ENCODE assay signal across 8 cellular contexts in genomic region chr18:22032392-22032961, GRCh38.
DNase-seq lines count a peak whose midpoint lies in the region; ATAC-seq, FAIRE-seq and TF ChIP-seq lines count a peak whose summit lies in the region.

No MANE protein-coding gene starts in this region.

- no peaks in the 10 kb centered on the region for H3K9me1 ChIP-seq in K562 (ENCODE audit: control insufficient read depth, insufficient read depth, low read length)

- peak; percentile 80 for ATAC-seq in HG03469 (IDR thresholded peaks at IDR 0.05; ENCODE audit: unreplicated experiment)
- no peak for ATAC-seq in K562
- peak; percentile 97 for ATAC-seq in mucosa of descending colon
- no peak for ATAC-seq in GM19328 (IDR thresholded peaks at IDR 0.05; ENCODE audit: unreplicated experiment)

- no peak overlapping the region for H2AFZ ChIP-seq in K562 (ENCODE audit: low read depth, low read length)

- POLR2A ChIA-PET in Caco-2 (lab: Charles Lee): interaction anchor here (0.6 to 2.0 kb wide), 8 partner anchors 10 to 220 kb away, joined by 3 to 10 read pairs (median 3); no protein-coding TSS in a partner anchor
- POLR2A ChIA-PET in K562 (lab: Yijun Ruan, JAX): no interaction called here

- no peak for TF ChIP-seq RAD21 in K562 (CRISPR knock-in tag; conservative IDR thresholded peaks at IDR 0.05 in 1 of 2, IDR thresholded peaks at IDR 0.05 in 1 of 2)

- H3K27me3 Mint-ChIP-seq in Caco-2 (ENCODE audit: insufficient read depth, unreplicated experiment): no peaks in the 10 kb centered on the region

- H3K27me3 ChIP-seq in Caco-2 (replicated peaks; ENCODE audit: control insufficient read depth, insufficient read depth, low read length) (no peaks in the 10 kb centered on the region; the same call in 1 of the 2 replicates), K562 (ENCODE audit: control insufficient read depth in 2 of 2, insufficient read depth in 2 of 2, low read length in 2 of 2) (peaks cover 39 to 45% of the 10 kb centered on the region in 2 experiments), dorsolateral prefrontal cortex (peaks cover 0 to 11% (median 0%) of the 10 kb centered on the region in 45 donors)

- no peaks in the 10 kb centered on the region for H3K79me2 ChIP-seq in K562 (ENCODE audit: control insufficient read depth, insufficient read depth, low read length)

- BruUV-seq in Caco-2 (replicated peaks; lab: Mats Ljungman, UMichigan) (TSS peak; percentile 99), K562 (replicated peaks; lab: Mats Ljungman, UMichigan) (no TSS peak)

- CTCF ChIA-PET in Caco-2 (lab: Charles Lee) (interaction anchor here (0.8 to 1.6 kb wide), 3 partner anchors 12 to 76 kb away, joined by 3 to 4 read pairs (median 3); no protein-coding TSS in a partner anchor), K562 (lab: Yijun Ruan, JAX; ENCODE audit: low intra/inter-chr PET ratio) (no interaction called here)

- H3K9me3 Mint-ChIP-seq in Caco-2 (ENCODE audit: unreplicated experiment): no peaks in the 10 kb centered on the region

- TF ChIP-seq EP300 in K562 (IDR thresholded peaks at IDR 0.05; ENCODE audit: low read length): no peak

- peaks cover 13% of the 10 kb centered on the region for H3K36me3 Mint-ChIP-seq in Caco-2 (ENCODE audit: insufficient read depth, unreplicated experiment)

- H4K20me1 ChIP-seq in K562 (replicated peaks; ENCODE audit: control insufficient read depth, insufficient read depth, low read length): no peaks in the 10 kb centered on the region

- H3K4me3 ChIP-seq in Caco-2 (ENCODE audit: low read depth, low read length) (no peak overlapping the region), K562 (no peak overlapping the region), mucosa of descending colon (no peak overlapping the region), dorsolateral prefrontal cortex (no peak overlapping the region)

- no peak overlapping the region for H3K4me2 ChIP-seq in K562 (ENCODE audit: insufficient read depth, low read length)

- H3K27ac ChIP-seq in K562 (ENCODE audit: extremely low read depth, low read depth, low read length): no peak overlapping the region
- H3K27ac ChIP-seq in dorsolateral prefrontal cortex: no peak overlapping the region

- H3K4me1 Mint-ChIP-seq in Caco-2 (ENCODE audit: low read depth, unreplicated experiment): peaks cover 31% of the 10 kb centered on the region

- intact Hi-C loops in Caco-2 (cut with micrococcal nuclease; ENCODE audit: unreplicated experiment): loop anchor here (1.0 to 10.0 kb wide), 5 partner anchors 12 to 118 kb away; no protein-coding TSS in a partner anchor
- intact Hi-C loops in K562 (cut with micrococcal nuclease): no loop called here
- intact Hi-C loops in mucosa of descending colon (cut with DNase I, micrococcal nuclease): no loop called here
- intact Hi-C loops in dorsolateral prefrontal cortex (cut with DNase I): no loop called here

- peak; percentile 57 for FAIRE-seq in K562 (lab: Jason Lieb, UNC)

- H3K4me1 ChIP-seq in Caco-2 (peaks cover 44% of the 10 kb centered on the region), K562 (replicated peaks in 1 of 2; ENCODE audit: control insufficient read depth in 2 of 2, insufficient read depth in 2 of 2, low read length in 2 of 2) (no peaks in the 10 kb centered on the region), mucosa of descending colon (ENCODE audit: low read depth) (peaks cover 4% of the 10 kb centered on the region)

- no peak for TF ChIP-seq CTCF in Caco-2 (IDR thresholded peaks at IDR 0.05; ENCODE audit: insufficient read depth in 1 of 2, low read depth in 1 of 2, low read length in 1 of 2, severe bottlenecking in 1 of 2, unreplicated experiment in 1 of 2)
- TF ChIP-seq CTCF in K562 (IDR thresholded peaks at IDR 0.05 in 2 of 3, conservative IDR thresholded peaks at IDR 0.05 in 1 of 3; ENCODE audit: insufficient read depth in 2 of 3, low read depth in 1 of 3, low read length in 3 of 3): no peak
- no peak for TF ChIP-seq CTCF in mucosa of descending colon (IDR thresholded peaks at IDR 0.05)
- no peak for TF ChIP-seq CTCF in dorsolateral prefrontal cortex (IDR thresholded peaks at IDR 0.05 in 54 of 56, conservative IDR thresholded peaks at IDR 0.05 in 2 of 56; ENCODE audit: low read depth in 1 of 56, partially characterized antibody in 56 of 56)

- H3K27ac Mint-ChIP-seq in Caco-2 (ENCODE audit: unreplicated experiment): peak overlapping the region; percentile 95

- no peak for TF ChIP-seq POLR2A in K562 (conservative IDR thresholded peaks at IDR 0.05)

- no peak overlapping the region for H3K9ac ChIP-seq in K562 (ENCODE audit: insufficient read depth in 1 of 2, low read depth in 2 of 2, low read length in 2 of 2)

- H3K9me3 ChIP-seq in Caco-2 (no peaks in the 10 kb centered on the region), K562 (replicated peaks; ENCODE audit: control insufficient read depth, insufficient read depth, low read depth, low read length) (no peaks in the 10 kb centered on the region; the same call in 1 of the 2 replicates), mucosa of descending colon (no peaks in the 10 kb centered on the region)

- 4% methylated on average over 4 of the region's 4 CpGs for WGBS in K562 (ENCODE audit: insufficient coverage, low coverage, missing lambda C conversion rate)

- H3K36me3 ChIP-seq in Caco-2 (ENCODE audit: control insufficient read depth, insufficient read depth, low read length) (no peaks in the 10 kb centered on the region), K562 (ENCODE audit: control insufficient read depth, insufficient read depth, low read length) (no peaks in the 10 kb centered on the region), mucosa of descending colon (ENCODE audit: low read depth) (no peaks in the 10 kb centered on the region)

- peak overlapping the region; percentile 57 for H3K4me3 Mint-ChIP-seq in Caco-2 (ENCODE audit: unreplicated experiment)

- DNase-seq in Caco-2 (peak; percentile 83 to 87), K562 (ENCODE audit: extremely low read depth in 1 of 4, low spot score in 3 of 4) (no peak), mucosa of descending colon (no peak), dorsolateral prefrontal cortex (no peak), GOT3 (lab: John Stamatoyannopoulos, UW) (no peak)
- DNase-seq in stimulated activated naive CD4-positive, alpha-beta T cell (lab: John Stamatoyannopoulos, UW): no peak

- in situ Hi-C loops in K562 (cut with MboI): no loop called here

TF ChIP-seq in K562, 482 proteins besides CTCF, POLR2A, EP300 and RAD21 (continues in another document):
- TF ChIP-seq NFIX (CRISPR knock-in tag; IDR thresholded peaks at IDR 0.05; ENCODE audit: low read depth) (no peak), MEIS2 (IDR thresholded peaks at IDR 0.05; ENCODE audit: partially characterized antibody) (peak; percentile 56), ZFP1 (CRISPR knock-in tag; IDR thresholded peaks at IDR 0.05) (no peak), RCOR1 (IDR thresholded peaks at IDR 0.05; ENCODE audit: borderline replicate concordance in 1 of 2, low read depth in 2 of 2, low read length in 2 of 2) (peak; percentile 37 to 93; a peak in 3 of 4 replicates), HDAC2 (IDR thresholded peaks at IDR 0.05) (peak; percentile 79), NONO (IDR thresholded peaks at IDR 0.05; ENCODE audit: low read depth in 2 of 2, low read length in 1 of 2) (no peak), CXXC5 (CRISPR knock-in tag; IDR thresholded peaks at IDR 0.05) (peak; percentile 28; the same call in 1 of the 2 replicates), NFE2 (IDR thresholded peaks at IDR 0.05; ENCODE audit: low read depth) (no peak), CBX8 (IDR thresholded peaks at IDR 0.05; ENCODE audit: borderline replicate concordance, extremely low read depth, low read depth, low read length, poor library complexity, severe bottlenecking) (no peak), JUNB (CRISPR knock-in tag; conservative IDR thresholded peaks at IDR 0.05) (no peak), PHF21A (IDR thresholded peaks at IDR 0.05; ENCODE audit: borderline replicate concordance, low read depth) (peak; percentile 76; the same call in 1 of the 2 replicates), ZNF232 (CRISPR knock-in tag; IDR thresholded peaks at IDR 0.05) (no peak), SETDB1 (IDR thresholded peaks at IDR 0.05; ENCODE audit: low read length) (no peak), ATF2 (CRISPR knock-in tag; IDR thresholded peaks at IDR 0.05) (no peak), HOMEZ (CRISPR knock-in tag; IDR thresholded peaks at IDR 0.05) (no peak), ATF3 (IDR thresholded peaks at IDR 0.05) (peak; percentile 59; the same call in 1 of the 2 replicates), ATF3 (CRISPR knock-in tag; conservative IDR thresholded peaks at IDR 0.05) (no peak), TEAD1 (CRISPR knock-in tag; IDR thresholded peaks at IDR 0.05) (no peak)

Comparison
In these comparisons a context has a peak if more than half of its experiments do, and no peak if none do; other contexts are left out.
1. DNase-seq: peak in Caco-2 (2 of 2); none in K562 (0 of 4), mucosa of descending colon (0 of 3), dorsolateral prefrontal cortex (0 of 10), stimulated activated naive CD4-positive, alpha-beta T cell (0 of 6) and GOT3 (single experiment).
2. ATAC-seq: peak in HG03469 (single experiment) and mucosa of descending colon (single experiment); none in K562 (single experiment) and GM19328 (single experiment).